Comparison of ENCODE assay signal across 8 cellular contexts in genomic region chr11:66335531-66336233, GRCh38. TPM values are rescaled to one million over a fixed set of nuclear protein-coding genes. Genes with fewer than 3 reads are reported as not detected.
DNase-seq lines count a peak whose midpoint lies in the region; ATAC-seq lines count a peak whose summit lies in the region.

No MANE protein-coding gene starts in this region.

- H3K27me3 ChIP-seq in HUES48 (ENCODE audit: control insufficient read depth, insufficient read depth, low read length) (no peaks in the 10 kb centered on the region), iPS-15b (ENCODE audit: control insufficient read depth, insufficient read depth, low read length) (no peaks in the 10 kb centered on the region), skeletal muscle satellite cell (ENCODE audit: control insufficient read depth, insufficient read depth, low read length) (no peaks in the 10 kb centered on the region)

- peak overlapping the region; percentile 97 for H3K4me2 ChIP-seq in skeletal muscle satellite cell (ENCODE audit: low read length)

- H3K27ac ChIP-seq in HUES48 (ENCODE audit: low read depth, low read length) = peak overlapping the region; percentile 65

- H3K9ac ChIP-seq in HUES48 (ENCODE audit: low read depth, low read length) (peak overlapping the region; percentile 12; the same call in 1 of the 2 replicates), iPS-15b (ENCODE audit: low read depth, low read length) (no peak overlapping the region), skeletal muscle satellite cell (ENCODE audit: low read depth, low read length) (peak overlapping the region; percentile 96)

- H3K36me3 ChIP-seq in HUES48 (ENCODE audit: control insufficient read depth, insufficient read depth, low read length) = peaks cover 33% of the 10 kb centered on the region
- H3K36me3 ChIP-seq in iPS-15b (ENCODE audit: control insufficient read depth, insufficient read depth, low read length) = peaks cover 17% of the 10 kb centered on the region
- H3K36me3 ChIP-seq in skeletal muscle satellite cell (ENCODE audit: insufficient read depth, low read length) = peaks cover 52% of the 10 kb centered on the region

- no peak for ATAC-seq in GM19395 (IDR thresholded peaks at IDR 0.05; ENCODE audit: unreplicated experiment)
- ATAC-seq in HG03442 (IDR thresholded peaks at IDR 0.05; ENCODE audit: unreplicated experiment) = no peak

- H3K4me1 ChIP-seq in HUES48 (ENCODE audit: control insufficient read depth, insufficient read depth, low read length) (peaks cover 18% of the 10 kb centered on the region), iPS-15b (ENCODE audit: control insufficient read depth, insufficient read depth, low read length) (peaks cover 2% of the 10 kb centered on the region), skeletal muscle satellite cell (ENCODE audit: control insufficient read depth, insufficient read depth, low read length) (peaks cover 36% of the 10 kb centered on the region)

- DNase-seq in AG20443 (ENCODE audit: low spot score) (peak; percentile 55), astrocyte of the hippocampus (ENCODE audit: low read depth, low spot score) (peak; percentile 67), dedifferentiated amniotic fluid mesenchymal stem cell (ENCODE audit: extremely low spot score) (no peak)

- peak overlapping the region; percentile 53 for H3K4me3 ChIP-seq in HUES48 (ENCODE audit: low read depth, low read length)
- H3K4me3 ChIP-seq in iPS-15b (ENCODE audit: low read depth, low read length) = peak overlapping the region; percentile 45
- H3K4me3 ChIP-seq in skeletal muscle satellite cell (ENCODE audit: low read length) = peak overlapping the region; percentile 86

- H3K9me3 ChIP-seq in HUES48 (ENCODE audit: control insufficient read depth, insufficient read depth, low read length) (no peaks in the 10 kb centered on the region), iPS-15b (ENCODE audit: control insufficient read depth, insufficient read depth, low read length) (no peaks in the 10 kb centered on the region), skeletal muscle satellite cell (replicated peaks; ENCODE audit: low read length) (no peaks in the 10 kb centered on the region)

RNA-seq across cellular contexts. Expression of gene RIN1, which starts 0.6 kb away (rescaled TPM):
- 45.1 and 55.7 TPM in 2 replicates for total RNA-seq in skeletal muscle satellite cell (2012; rRNA removed)

RNA-seq across cellular contexts. Expression of gene BRMS1, which starts 9.2 kb away (rescaled TPM):
- 61.3 and 63.8 TPM in 2 replicates for total RNA-seq in skeletal muscle satellite cell (2012; rRNA removed)

RNA-seq across cellular contexts. Expression of gene B4GAT1, which starts 11.7 kb away (rescaled TPM):
- 15.2 and 21.6 TPM in 2 replicates for total RNA-seq in skeletal muscle satellite cell (2012; rRNA removed)

RNA-seq across cellular contexts. Expression of gene CD248, which starts 18.8 kb away (rescaled TPM):
- total RNA-seq in skeletal muscle satellite cell (2012; rRNA removed) = 138 and 141 TPM in 2 replicates

RNA-seq across cellular contexts. Expression of gene SLC29A2, which starts 35.9 kb away (rescaled TPM):
- under 0.01 and 0.25 TPM in 2 replicates for total RNA-seq in skeletal muscle satellite cell (2012; rRNA removed)
